Comparison of ENCODE assay signal across 3 cellular contexts in the genomic region with DNA sequence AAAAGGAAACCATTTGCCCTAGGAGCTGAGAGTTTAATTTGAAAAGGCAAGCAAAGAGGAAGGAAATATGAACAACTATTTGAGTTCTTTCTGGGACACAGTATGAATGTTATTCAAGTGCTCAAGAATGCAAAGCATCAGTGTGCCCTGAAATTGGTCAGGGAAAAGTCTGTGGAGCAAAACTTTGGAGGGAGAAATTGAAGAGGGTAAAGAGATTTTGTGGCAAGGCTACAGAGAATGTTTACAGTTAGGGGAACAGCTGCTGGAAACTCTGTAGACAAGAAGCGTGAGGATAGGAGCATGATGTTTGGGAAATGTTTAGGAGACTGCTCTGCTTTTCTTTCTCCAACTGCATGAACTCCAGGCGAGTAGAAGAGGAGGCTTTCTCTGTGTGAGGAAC.
TF ChIP-seq lines count a peak whose summit lies in the region.

No MANE protein-coding gene starts in this region.

TF ChIP-seq in liver, 16 proteins besides CTCF, POLR2A, EP300 and RAD21 (continued from another document):
- TF ChIP-seq REST (IDR thresholded peaks at IDR 0.05) (no peak), SP1 (IDR thresholded peaks at IDR 0.05) (no peak), HNF4G (IDR thresholded peaks at IDR 0.05) (no peak), HNF4A (conservative IDR thresholded peaks at IDR 0.05) (no peak), FOXA2 (IDR thresholded peaks at IDR 0.05) (no peak), NR2F2 (IDR thresholded peaks at IDR 0.05) (peak; percentile 25), EGR1 (IDR thresholded peaks at IDR 0.05; ENCODE audit: low read depth in 2 of 2) (no peak), ATF3 (IDR thresholded peaks at IDR 0.05) (no peak)
- TF ChIP-seq, protein P1, sequence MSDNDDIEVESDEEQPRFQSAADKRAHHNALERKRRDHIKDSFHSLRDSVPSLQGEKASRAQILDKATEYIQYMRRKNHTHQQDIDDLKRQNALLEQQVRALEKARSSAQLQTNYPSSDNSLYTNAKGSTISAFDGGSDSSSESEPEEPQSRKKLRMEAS (IDR thresholded peaks at IDR 0.05) = no peak

TF ChIP-seq in HepG2, 621 proteins besides CTCF, POLR2A, EP300 and RAD21 (continued from another document):
- no peak for TF ChIP-seq ZNF142 (CRISPR knock-in tag; IDR thresholded peaks at IDR 0.05)
- no peak for TF ChIP-seq ZNF572 (CRISPR knock-in tag; IDR thresholded peaks at IDR 0.05)
- no peak for TF ChIP-seq ZBTB20 (CRISPR knock-in tag; IDR thresholded peaks at IDR 0.05; ENCODE audit: borderline replicate concordance, low read depth)
- TF ChIP-seq ZSCAN25 (CRISPR knock-in tag; IDR thresholded peaks at IDR 0.05) = no peak

TF ChIP-seq in WTC11, 78 proteins besides CTCF, POLR2A, EP300 and RAD21 (continued from another document):
- TF ChIP-seq, protein P2, sequence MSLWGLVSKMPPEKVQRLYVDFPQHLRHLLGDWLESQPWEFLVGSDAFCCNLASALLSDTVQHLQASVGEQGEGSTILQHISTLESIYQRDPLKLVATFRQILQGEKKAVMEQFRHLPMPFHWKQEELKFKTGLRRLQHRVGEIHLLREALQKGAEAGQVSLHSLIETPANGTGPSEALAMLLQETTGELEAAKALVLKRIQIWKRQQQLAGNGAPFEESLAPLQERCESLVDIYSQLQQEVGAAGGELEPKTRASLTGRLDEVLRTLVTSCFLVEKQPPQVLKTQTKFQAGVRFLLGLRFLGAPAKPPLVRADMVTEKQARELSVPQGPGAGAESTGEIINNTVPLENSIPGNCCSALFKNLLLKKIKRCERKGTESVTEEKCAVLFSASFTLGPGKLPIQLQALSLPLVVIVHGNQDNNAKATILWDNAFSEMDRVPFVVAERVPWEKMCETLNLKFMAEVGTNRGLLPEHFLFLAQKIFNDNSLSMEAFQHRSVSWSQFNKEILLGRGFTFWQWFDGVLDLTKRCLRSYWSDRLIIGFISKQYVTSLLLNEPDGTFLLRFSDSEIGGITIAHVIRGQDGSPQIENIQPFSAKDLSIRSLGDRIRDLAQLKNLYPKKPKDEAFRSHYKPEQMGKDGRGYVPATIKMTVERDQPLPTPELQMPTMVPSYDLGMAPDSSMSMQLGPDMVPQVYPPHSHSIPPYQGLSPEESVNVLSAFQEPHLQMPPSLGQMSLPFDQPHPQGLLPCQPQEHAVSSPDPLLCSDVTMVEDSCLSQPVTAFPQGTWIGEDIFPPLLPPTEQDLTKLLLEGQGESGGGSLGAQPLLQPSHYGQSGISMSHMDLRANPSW (CRISPR knock-in tag; conservative IDR thresholded peaks at IDR 0.05; ENCODE audit: low read depth) = no peak
- TF ChIP-seq SMAD3 (CRISPR knock-in tag; IDR thresholded peaks at IDR 0.05; ENCODE audit: borderline replicate concordance) = no peak
- no peak for TF ChIP-seq RELA (CRISPR knock-in tag; IDR thresholded peaks at IDR 0.05; ENCODE audit: borderline replicate concordance)
- TF ChIP-seq, protein P1 (CRISPR knock-in tag; IDR thresholded peaks at IDR 0.05) = no peak
- TF ChIP-seq, protein P3, sequence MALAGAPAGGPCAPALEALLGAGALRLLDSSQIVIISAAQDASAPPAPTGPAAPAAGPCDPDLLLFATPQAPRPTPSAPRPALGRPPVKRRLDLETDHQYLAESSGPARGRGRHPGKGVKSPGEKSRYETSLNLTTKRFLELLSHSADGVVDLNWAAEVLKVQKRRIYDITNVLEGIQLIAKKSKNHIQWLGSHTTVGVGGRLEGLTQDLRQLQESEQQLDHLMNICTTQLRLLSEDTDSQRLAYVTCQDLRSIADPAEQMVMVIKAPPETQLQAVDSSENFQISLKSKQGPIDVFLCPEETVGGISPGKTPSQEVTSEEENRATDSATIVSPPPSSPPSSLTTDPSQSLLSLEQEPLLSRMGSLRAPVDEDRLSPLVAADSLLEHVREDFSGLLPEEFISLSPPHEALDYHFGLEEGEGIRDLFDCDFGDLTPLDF (CRISPR knock-in tag; IDR thresholded peaks at IDR 0.05) = no peak
- TF ChIP-seq, protein P4, sequence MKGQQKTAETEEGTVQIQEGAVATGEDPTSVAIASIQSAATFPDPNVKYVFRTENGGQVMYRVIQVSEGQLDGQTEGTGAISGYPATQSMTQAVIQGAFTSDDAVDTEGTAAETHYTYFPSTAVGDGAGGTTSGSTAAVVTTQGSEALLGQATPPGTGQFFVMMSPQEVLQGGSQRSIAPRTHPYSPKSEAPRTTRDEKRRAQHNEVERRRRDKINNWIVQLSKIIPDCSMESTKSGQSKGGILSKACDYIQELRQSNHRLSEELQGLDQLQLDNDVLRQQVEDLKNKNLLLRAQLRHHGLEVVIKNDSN (CRISPR knock-in tag; IDR thresholded peaks at IDR 0.05) = no peak
- TF ChIP-seq, protein P5, sequence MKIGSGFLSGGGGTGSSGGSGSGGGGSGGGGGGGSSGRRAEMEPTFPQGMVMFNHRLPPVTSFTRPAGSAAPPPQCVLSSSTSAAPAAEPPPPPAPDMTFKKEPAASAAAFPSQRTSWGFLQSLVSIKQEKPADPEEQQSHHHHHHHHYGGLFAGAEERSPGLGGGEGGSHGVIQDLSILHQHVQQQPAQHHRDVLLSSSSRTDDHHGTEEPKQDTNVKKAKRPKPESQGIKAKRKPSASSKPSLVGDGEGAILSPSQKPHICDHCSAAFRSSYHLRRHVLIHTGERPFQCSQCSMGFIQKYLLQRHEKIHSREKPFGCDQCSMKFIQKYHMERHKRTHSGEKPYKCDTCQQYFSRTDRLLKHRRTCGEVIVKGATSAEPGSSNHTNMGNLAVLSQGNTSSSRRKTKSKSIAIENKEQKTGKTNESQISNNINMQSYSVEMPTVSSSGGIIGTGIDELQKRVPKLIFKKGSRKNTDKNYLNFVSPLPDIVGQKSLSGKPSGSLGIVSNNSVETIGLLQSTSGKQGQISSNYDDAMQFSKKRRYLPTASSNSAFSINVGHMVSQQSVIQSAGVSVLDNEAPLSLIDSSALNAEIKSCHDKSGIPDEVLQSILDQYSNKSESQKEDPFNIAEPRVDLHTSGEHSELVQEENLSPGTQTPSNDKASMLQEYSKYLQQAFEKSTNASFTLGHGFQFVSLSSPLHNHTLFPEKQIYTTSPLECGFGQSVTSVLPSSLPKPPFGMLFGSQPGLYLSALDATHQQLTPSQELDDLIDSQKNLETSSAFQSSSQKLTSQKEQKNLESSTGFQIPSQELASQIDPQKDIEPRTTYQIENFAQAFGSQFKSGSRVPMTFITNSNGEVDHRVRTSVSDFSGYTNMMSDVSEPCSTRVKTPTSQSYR (CRISPR knock-in tag; IDR thresholded peaks at IDR 0.05) = no peak
- TF ChIP-seq TEAD4 (CRISPR knock-in tag; IDR thresholded peaks at IDR 0.05) = no peak
- no peak for TF ChIP-seq NFATC4 (CRISPR knock-in tag; IDR thresholded peaks at IDR 0.05)
- no peak for TF ChIP-seq JUN (CRISPR knock-in tag; IDR thresholded peaks at IDR 0.05)
- TF ChIP-seq TEAD1 (CRISPR knock-in tag; IDR thresholded peaks at IDR 0.05) = no peak
- no peak for TF ChIP-seq GTF2I (CRISPR knock-in tag; conservative IDR thresholded peaks at IDR 0.05)
- TF ChIP-seq HMGA2 (CRISPR knock-in tag; IDR thresholded peaks at IDR 0.05) = no peak
- no peak for TF ChIP-seq RORB (CRISPR knock-in tag; IDR thresholded peaks at IDR 0.05)
TF ChIP-seq in WTC11: peak in this region for 0.
